ENCODE assay signal across 1 cellular context in genomic region chr6:30685157-30685976, GRCh38.
TF ChIP-seq lines count a peak whose summit lies in the region.

No MANE protein-coding gene starts in this region.

TF ChIP-seq in H1, 55 proteins besides CTCF, POLR2A, EP300 and RAD21:
- no peak for TF ChIP-seq RFX5 (IDR thresholded peaks at IDR 0.05; ENCODE audit: borderline replicate concordance, low read depth, low read length)
- TF ChIP-seq RNF2 (IDR thresholded peaks at IDR 0.05; ENCODE audit: borderline replicate concordance, low read depth, low read length, missing control alignments, poor library complexity, severe bottlenecking) = no peak
- no peak for TF ChIP-seq KDM1A (IDR thresholded peaks at IDR 0.05; ENCODE audit: borderline replicate concordance, low read length)
- no peak for TF ChIP-seq ASH2L (IDR thresholded peaks at IDR 0.05; ENCODE audit: low read length)
- no peak for TF ChIP-seq ZNF274 (IDR thresholded peaks at IDR 0.05; ENCODE audit: borderline replicate concordance, extremely low read depth, low read length)
- no peak for TF ChIP-seq POLR2AphosphoS5 (IDR thresholded peaks at IDR 0.05; ENCODE audit: low read depth, low read length)
- TF ChIP-seq KDM4A (IDR thresholded peaks at IDR 0.05; ENCODE audit: low read depth, low read length, severe bottlenecking) = no peak
- no peak for TF ChIP-seq SP2 (IDR thresholded peaks at IDR 0.05; ENCODE audit: low read length)
